Comparison of ENCODE assay signal across 13 cellular contexts in genomic region chr1:48610628-48611542, GRCh38.
DNase-seq lines count a peak whose midpoint lies in the region; TF ChIP-seq lines count a peak whose summit lies in the region.
"Had no signal": no experiment of that assay in that cellular context is flagged by ENCODE, and none has a peak within 500 bp of the region (broad histone marks: within the 10 kb centered on the region; RNA-seq: fewer than 3 reads in every experiment).

No MANE protein-coding gene starts in this region.

- H3K4me2 ChIP-seq in PC-9: no peak overlapping the region

- H3K4me1 Mint-ChIP-seq in activated CD4-positive, alpha-beta memory T cell treated with anti-CD3 and anti-CD28 coated beads for 36 hours (ENCODE audit: low read depth): no peaks in the 10 kb centered on the region

- no peaks in the 10 kb centered on the region for H3K9me2 ChIP-seq in PC-9 (ENCODE audit: insufficient read depth)

- H3K9me3 ChIP-seq in spleen (no peaks in the 10 kb centered on the region), PC-9 (ENCODE audit: insufficient read depth, low read depth) (no peaks in the 10 kb centered on the region)
- H3K9me3 ChIP-seq: gastrocnemius medialis had no signal

- POLR2A ChIA-PET in PC-9 (lab: Charles Lee; ENCODE audit: unreplicated experiment): no interaction called here
- POLR2A ChIA-PET in activated CD4-positive, alpha-beta memory T cell treated with anti-CD3 and anti-CD28 coated beads for 36 hours (lab: Charles Lee): no interaction called here

- no peaks in the 10 kb centered on the region for H3K27me3 Mint-ChIP-seq in activated CD4-positive, alpha-beta memory T cell treated with anti-CD3 and anti-CD28 coated beads for 36 hours

- intact Hi-C loops in spleen (cut with DNase I; ENCODE audit: low total_unique reads) (no loop called here), PC-9 (cut with micrococcal nuclease; ENCODE audit: unreplicated experiment) (no loop called here)
- intact Hi-C loops in activated CD4-positive, alpha-beta memory T cell treated with anti-CD3 and anti-CD28 coated beads for 36 hours (cut with micrococcal nuclease): no loop called here

- no peaks in the 10 kb centered on the region for H3K9me3 Mint-ChIP-seq in activated CD4-positive, alpha-beta memory T cell treated with anti-CD3 and anti-CD28 coated beads for 36 hours

- no peaks in the 10 kb centered on the region for H4K20me1 ChIP-seq in PC-9 (ENCODE audit: insufficient read depth)

- H3K27me3 ChIP-seq in spleen (replicated peaks in 1 of 7) (no peaks in the 10 kb centered on the region), PC-9 (ENCODE audit: insufficient read depth, low read depth) (peaks cover 11% of the 10 kb centered on the region)
- H3K27me3 ChIP-seq: gastrocnemius medialis had no signal

- H3K4me1 ChIP-seq in spleen: peaks cover 0 to 8% (median 0%) of the 10 kb centered on the region in 6 donors
- H3K4me1 ChIP-seq in PC-9 (replicated peaks; ENCODE audit: insufficient read depth): no peaks in the 10 kb centered on the region
- H3K4me1 ChIP-seq: gastrocnemius medialis had no signal

- no peaks in the 10 kb centered on the region for H3F3A ChIP-seq in PC-9 (ENCODE audit: insufficient read depth, low read depth)

- peak; percentile 16 for DNase-seq in NCI-H1694 (lab: John Stamatoyannopoulos, UW)
- DNase-seq in amygdala (lab: John Stamatoyannopoulos, UW): peak in 51 of 56 donors; percentile 6 to 81 (median 37)
- peak; percentile 14 for DNase-seq in iPS-NIHi7 (ENCODE audit: extremely low spot score)
- no peak for DNase-seq in spleen
- DNase-seq in activated T-cell treated with anti-CD3 and anti-CD28 coated beads, Interleukin-2, amount 50 U/mL, for 48 hours: no peak
- DNase-seq in NCI-H1048 (lab: John Stamatoyannopoulos, UW): no peak
- DNase-seq in PC-9: no peak
- DNase-seq in activated CD4-positive, alpha-beta memory T cell treated with anti-CD3 and anti-CD28 coated beads for 36 hours: no peak
- DNase-seq: activated gamma-delta T cell treated with Interleukin-2 at 50 U/mL for 16 hours, Calu3, cortex of kidney, gastrocnemius medialis, Karpas-422 had no signal

- H3K79me2 ChIP-seq in PC-9 (ENCODE audit: low read depth): no peaks in the 10 kb centered on the region

- no peak for TF ChIP-seq POLR2A in spleen (IDR thresholded peaks at IDR 0.05)

- H2AFZ ChIP-seq in PC-9: no peak overlapping the region

- peak overlapping the region in 5 of 8 donors; percentile 24 to 56 (median 46) for H3K27ac ChIP-seq in spleen
- no peak overlapping the region for H3K27ac ChIP-seq in PC-9
- H3K27ac ChIP-seq: gastrocnemius medialis had no signal

- H3K4me3 ChIP-seq in spleen (no peak overlapping the region), PC-9 (no peak overlapping the region)
- H3K4me3 ChIP-seq: gastrocnemius medialis had no signal

- CTCF ChIA-PET in PC-9 (lab: Charles Lee): no interaction called here
- CTCF ChIA-PET in activated CD4-positive, alpha-beta memory T cell treated with anti-CD3 and anti-CD28 coated beads for 36 hours (lab: Charles Lee): no interaction called here

- 60 to 78% (median 68%) methylated on average over 3 of the region's 3 CpGs for WGBS in spleen, 5 donors

- no peaks in the 10 kb centered on the region for H3K36me3 Mint-ChIP-seq in activated CD4-positive, alpha-beta memory T cell treated with anti-CD3 and anti-CD28 coated beads for 36 hours

- no TSS peak for BruUV-seq in PC-9 (replicated peaks; lab: Mats Ljungman, UMichigan)

- H3K36me3 ChIP-seq in spleen: no peaks in the 10 kb centered on the region
- no peaks in the 10 kb centered on the region for H3K36me3 ChIP-seq in PC-9 (ENCODE audit: low read depth)
- H3K36me3 ChIP-seq: gastrocnemius medialis had no signal

- no peak overlapping the region for H3K27ac Mint-ChIP-seq in activated CD4-positive, alpha-beta memory T cell treated with anti-CD3 and anti-CD28 coated beads for 36 hours

- H3K4me3 Mint-ChIP-seq in activated CD4-positive, alpha-beta memory T cell treated with anti-CD3 and anti-CD28 coated beads for 36 hours: no peak overlapping the region

- TF ChIP-seq CTCF in spleen (IDR thresholded peaks at IDR 0.05 in 8 of 11, conservative IDR thresholded peaks at IDR 0.05 in 3 of 11) (no peak), PC-9 (conservative IDR thresholded peaks at IDR 0.05) (no peak)

Comparison
In these comparisons a context has a peak if more than half of its experiments do, and no peak if none do; other contexts are left out.
1. DNase-seq: peak in NCI-H1694 (single experiment), amygdala (51 of 56) and iPS-NIHi7 (single experiment); none in spleen (single experiment), activated T-cell treated with anti-CD3 and anti-CD28 coated beads, Interleukin-2, amount 50 U/mL, for 48 hours (0 of 2), NCI-H1048 (single experiment), PC-9 (0 of 2) and activated CD4-positive, alpha-beta memory T cell treated with anti-CD3 and anti-CD28 coated beads for 36 hours (single experiment).